ENCODE assay signal across 20 cellular contexts in genomic region chr5:177443144-177443983, GRCh38. TPM values are rescaled to one million over a fixed set of nuclear protein-coding genes. Genes with fewer than 3 reads are reported as not detected.
A peak's percentile ranks its signal among the peaks of the same experiment; 100 is the strongest.
DNase-seq lines count a peak whose midpoint lies in the region; ATAC-seq, FAIRE-seq and TF ChIP-seq lines count a peak whose summit lies in the region.
"Had no signal": no experiment of that assay in that cellular context is flagged by ENCODE, and none has a peak within 500 bp of the region (broad histone marks: within the 10 kb centered on the region; RNA-seq: fewer than 3 reads in every experiment).

No MANE protein-coding gene starts in this region.

- SMC1A ChIA-PET in GM12878 (lab: Charles Lee; ENCODE audit: uncharacterized antibody, unreplicated experiment), result interaction anchor here (2.7 to 7.4 kb wide), 3 partner anchors 12 to 59 kb away, joined by 10 to 105 read pairs (median 73); partner anchors contain the start of gene PFN3

- H3K36me3 ChIP-seq in GM12878 (ENCODE audit: control insufficient read depth in 2 of 2, insufficient read depth in 2 of 2, low read length in 1 of 2) (peaks cover 4 to 12% of the 10 kb centered on the region in 2 experiments; a peak in 3 of 4 replicates), spleen (peaks cover under 1 to 59% (median 45%) of the 10 kb centered on the region in 6 donors), breast epithelium (no peaks in the 10 kb centered on the region)

- peaks cover 8% of the 10 kb centered on the region for H3K79me2 ChIP-seq in GM12878 (ENCODE audit: control insufficient read depth, insufficient read depth, low read length)

- H3K4me3 ChIP-seq in GM12878 (no peak overlapping the region), spleen (no peak overlapping the region), breast epithelium (no peak overlapping the region)
- H3K4me3 ChIP-seq: body of pancreas, esophagus squamous epithelium, stomach had no signal

- TF ChIP-seq EP300 in GM12878 (IDR thresholded peaks at IDR 0.05; ENCODE audit: borderline replicate concordance in 1 of 2, control insufficient read depth in 1 of 2, low read depth in 2 of 2, low read length in 2 of 2), result no peak

- H3K27me3 ChIP-seq in GM12878 (replicated peaks in 1 of 2; ENCODE audit: control insufficient read depth in 2 of 2, insufficient read depth in 2 of 2, low read length in 1 of 2), result no peaks in the 10 kb centered on the region
- H3K27me3 ChIP-seq in spleen (replicated peaks in 1 of 7), result peaks cover 0 to 13% (median 0%) of the 10 kb centered on the region in 7 donors
- peaks cover 0 to 3% of the 10 kb centered on the region in 2 donors for H3K27me3 ChIP-seq in breast epithelium
- H3K27me3 ChIP-seq: body of pancreas had no signal

- H2AFZ ChIP-seq in GM12878 (ENCODE audit: control insufficient read depth, low read depth, low read length), result no peak overlapping the region

- TF ChIP-seq RAD21 in GM12878 (IDR thresholded peaks at IDR 0.05; ENCODE audit: insufficient read depth, low read depth, low read length), result no peak

- WGBS in GM12878 (ENCODE audit: insufficient coverage, insufficient replicate concordance, low lambda C conversion rate, missing lambda C conversion rate), result 90% methylated on average over 15 of the region's 15 CpGs
- WGBS in spleen, 5 donors, result 78 to 91% (median 84%) methylated on average over 13 to 15 of the region's 15 CpGs

- RAD21 ChIA-PET in GM12878 (lab: Charles Lee; ENCODE audit: unreplicated experiment), result interaction anchor here (0.6 to 13.5 kb wide), 6 partner anchors 12 to 125 kb away, joined by 3 to 291 read pairs (median 14); partner anchors contain the start of gene GRK6

- no peak overlapping the region for H3K4me3 Mint-ChIP-seq in activated naive CD4-positive, alpha-beta T cell treated with anti-CD3 and anti-CD28 coated beads, Interleukin-2, amount 10 ng/mL, durations not matched to agents 7 days and 5 days
- H3K4me3 Mint-ChIP-seq in IgD-negative memory B cell, result peak overlapping the region in 1 of 4 donors; percentile 93
- H3K4me3 Mint-ChIP-seq: T-helper 1 cell treated with Interleukin-12 subunit alpha and Interleukin-12 subunit beta and Interleukin-4 antibody, amounts not matched to agents 30 μg/mL and 1 μg/mL, for 36 hours had no signal

- ATAC-seq in GM12878, result no peak
- ATAC-seq in GM18870 (IDR thresholded peaks at IDR 0.05; ENCODE audit: unreplicated experiment), result no peak
- ATAC-seq: body of pancreas had no signal

- TF ChIP-seq POLR2A in GM12878 (IDR thresholded peaks at IDR 0.05; ENCODE audit: low read depth, low read length) (peak; percentile 14), spleen (IDR thresholded peaks at IDR 0.05) (no peak), breast epithelium (IDR thresholded peaks at IDR 0.05) (no peak)

- H3K36me3 Mint-ChIP-seq in activated naive CD4-positive, alpha-beta T cell treated with anti-CD3 and anti-CD28 coated beads, Interleukin-2, amount 10 ng/mL, durations not matched to agents 7 days and 5 days, result peaks cover 38% of the 10 kb centered on the region
- H3K36me3 Mint-ChIP-seq in IgD-negative memory B cell, result peaks cover 7% of the 10 kb centered on the region

- intact Hi-C loops in GM12878 (cut with micrococcal nuclease; ENCODE audit: unreplicated experiment), result no loop called here
- intact Hi-C loops in spleen (cut with DNase I; ENCODE audit: low total_unique reads), result no loop called here
- intact Hi-C loops in breast epithelium (cut with DNase I; ENCODE audit: low total_unique reads), result no loop called here

- FAIRE-seq in GM12878 (lab: Jason Lieb, UNC), result no peak
- FAIRE-seq: small intestine had no signal

- peaks cover 14% of the 10 kb centered on the region for H3K27me3 Mint-ChIP-seq in activated naive CD4-positive, alpha-beta T cell treated with anti-CD3 and anti-CD28 coated beads, Interleukin-2, amount 10 ng/mL, durations not matched to agents 7 days and 5 days
- H3K27me3 Mint-ChIP-seq in IgD-negative memory B cell, result peaks cover 1% of the 10 kb centered on the region

- CTCF ChIA-PET in activated naive CD4-positive, alpha-beta T cell treated with anti-CD3 and anti-CD28 coated beads, Interleukin-2, amount 10 ng/mL, durations not matched to agents 7 days and 5 days (lab: Charles Lee), result interaction anchor here (1.9 to 8.3 kb wide), 5 partner anchors 12 to 54 kb away, joined by 5 to 104 read pairs (median 30); partner anchors contain the start of genes GRK6 and PFN3
- CTCF ChIA-PET in GM12878 (lab: Yijun Ruan, JAX), result interaction anchor here (0.8 to 16.4 kb wide), 7 partner anchors 11 to 58 kb away, joined by 3 to 391 read pairs (median 11); partner anchors contain the start of genes GRK6 and PFN3

- H3K27ac ChIP-seq in GM12878 (ENCODE audit: control insufficient read depth, insufficient read depth) (no peak overlapping the region), spleen (peak overlapping the region in 3 of 8 donors; percentile 6 to 88 (median 86)), breast epithelium (no peak overlapping the region)
- H3K27ac ChIP-seq: body of pancreas, esophagus squamous epithelium, stomach had no signal

- no peaks in the 10 kb centered on the region for H4K20me1 ChIP-seq in GM12878 (ENCODE audit: control insufficient read depth, insufficient read depth)

- no peak for DNase-seq in activated naive CD4-positive, alpha-beta T cell treated with anti-CD3 and anti-CD28 coated beads, Interleukin-2, amount 10 ng/mL, durations not matched to agents 7 days and 5 days
- DNase-seq in activated naive CD4-positive, alpha-beta T cell treated with anti-CD3 and anti-CD28 coated beads, Interleukin-2, amount 50 U/mL, for 16 hours, result no peak
- DNase-seq in GM12878 (ENCODE audit: low read depth, low spot score), result no peak
- peak; percentile 73 for DNase-seq in spleen
- no peak for DNase-seq in ecto neural progenitor cell (ENCODE audit: low spot score)
- DNase-seq in breast epithelium (ENCODE audit: low spot score in 2 of 2), result no peak
- DNase-seq: esophagus squamous epithelium, glutamatergic neuron, NCI-H1436 treated with DMSO at 0.1 percent for 48 hours, NCI-H345, occipital lobe, SHP77, small intestine, stomach had no signal

- no peaks in the 10 kb centered on the region for H3K9me3 Mint-ChIP-seq in activated naive CD4-positive, alpha-beta T cell treated with anti-CD3 and anti-CD28 coated beads, Interleukin-2, amount 10 ng/mL, durations not matched to agents 7 days and 5 days
- no peaks in the 10 kb centered on the region for H3K9me3 Mint-ChIP-seq in IgD-negative memory B cell
- H3K9me3 Mint-ChIP-seq: T-helper 1 cell treated with Interleukin-12 subunit alpha and Interleukin-12 subunit beta and Interleukin-4 antibody, amounts not matched to agents 30 μg/mL and 1 μg/mL, for 36 hours had no signal

- POLR2A ChIA-PET in GM12878 (lab: Charles Lee), result interaction anchor here (1.0 to 13.6 kb wide), 6 partner anchors 11 to 39 kb away, joined by 3 to 358 read pairs (median 12); partner anchors contain the start of genes F12 and GRK6

- TF ChIP-seq CTCF in GM12878 (IDR thresholded peaks at IDR 0.05 in 2 of 3, conservative IDR thresholded peaks at IDR 0.05 in 1 of 3; ENCODE audit: control insufficient read depth in 2 of 3, extremely low read depth in 1 of 3, insufficient read depth in 1 of 3, low read depth in 3 of 3, low read length in 3 of 3), result no peak
- TF ChIP-seq CTCF in spleen (IDR thresholded peaks at IDR 0.05 in 8 of 11, conservative IDR thresholded peaks at IDR 0.05 in 3 of 11), result no peak
- TF ChIP-seq CTCF in breast epithelium (IDR thresholded peaks at IDR 0.05), result no peak

- H3K4me1 Mint-ChIP-seq in activated naive CD4-positive, alpha-beta T cell treated with anti-CD3 and anti-CD28 coated beads, Interleukin-2, amount 10 ng/mL, durations not matched to agents 7 days and 5 days, result peaks cover 72% of the 10 kb centered on the region
- peaks cover 22 to 30% (median 29%) of the 10 kb centered on the region in 3 donors for H3K4me1 Mint-ChIP-seq in IgD-negative memory B cell

- H3K9me3 ChIP-seq in GM12878 (replicated peaks; ENCODE audit: control insufficient read depth, insufficient read depth, low read length) (no peaks in the 10 kb centered on the region), spleen (no peaks in the 10 kb centered on the region), breast epithelium (no peaks in the 10 kb centered on the region)
- H3K9me3 ChIP-seq: body of pancreas, esophagus squamous epithelium, stomach had no signal

- in situ Hi-C loops in GM12878 (cut with MboI), result no loop called here

- H3K9ac ChIP-seq in GM12878 (ENCODE audit: control insufficient read depth, insufficient read depth, low read length), result no peak overlapping the region

- H3K4me1 ChIP-seq in GM12878 (ENCODE audit: control insufficient read depth, insufficient read depth, low read length) (peaks cover 32% of the 10 kb centered on the region), spleen (peaks cover 15 to 98% (median 53%) of the 10 kb centered on the region in 6 donors), breast epithelium (peaks cover 0 to 13% of the 10 kb centered on the region in 2 donors)

- BruUV-seq in GM12878 (replicated peaks; lab: Mats Ljungman, UMichigan), result no TSS peak

- peak overlapping the region; percentile 62 for H3K27ac Mint-ChIP-seq in activated naive CD4-positive, alpha-beta T cell treated with anti-CD3 and anti-CD28 coated beads, Interleukin-2, amount 10 ng/mL, durations not matched to agents 7 days and 5 days
- H3K27ac Mint-ChIP-seq in IgD-negative memory B cell, result peak overlapping the region in 2 of 3 donors; percentile 97 to 99
- H3K27ac Mint-ChIP-seq: T-helper 1 cell treated with Interleukin-12 subunit alpha and Interleukin-12 subunit beta and Interleukin-4 antibody, amounts not matched to agents 30 μg/mL and 1 μg/mL, for 36 hours had no signal

- H3K4me2 ChIP-seq in GM12878 (ENCODE audit: control insufficient read depth, insufficient read depth), result no peak overlapping the region

RNA-seq across cellular contexts. Expression of gene PRR7, which starts 3.2 kb away (rescaled TPM):
- polyA plus RNA-seq in IgD-negative memory B cell (23.1 TPM), GM12878 (2011; rRNA removed) (0.89 and 3.9 TPM in 2 replicates), GM12878 (2014; fragmentation: Illumina TruSeq; extraction: Trizol) (0.09 TPM in 1 of 2 replicates, not detected in the other), GM12878 (2014; fragmentation: Nextera tagmentation; extraction: Ambion mirVana) (not detected), GM12878 (2014; rRNA removed) (18.8 and 21.0 TPM in 2 replicates), GM12878 (2016; fragmentation: Nextera tagmentation; extraction: Ambion mirVana) (1 to 10 TPM; 4.6 TPM), spleen (1 to 10 TPM; 1.7 to 5.7 (median 3.9) TPM)
- total RNA-seq in GM12878 (2013; cell fraction: nucleolus; rRNA removed), result 20.9 and 22.0 TPM in 2 replicates
- total RNA-seq in GM12878 (2014; rRNA removed) (12.0 and 15.3 TPM in 2 replicates), GM12878 (2014; rRNA removed; fragmentation: Illumina TruSeq; extraction: Trizol) (0.40 and 0.60 TPM in 2 replicates), GM12878 (2021) (15.7 and 15.9 TPM in 2 replicates), spleen (1 to 10 TPM in 6 of 7 donors, not detected in 1; 2.6 to 5.3 (median 4.7) TPM), breast epithelium (1 to 10 TPM in 2 of 3 donors, under 1 TPM in 1; 0.48 to 2.0 (median 1.3) TPM)
- polyA plus RNA-seq in GM12878 (2011; ENCODE audit: low read depth), result 0.67 TPM
- 13.3 and 32.6 TPM in 2 replicates for polyA plus RNA-seq in GM12878 (2011; cell fraction: cytosol; rRNA removed)
- polyA plus RNA-seq in GM12878 (2011; cell fraction: nucleus; rRNA removed), result 26.2 and 34.2 TPM in 2 replicates
- 5.0 and 10.6 TPM in 2 replicates for polyA plus RNA-seq in GM12878 (2012)
- 0.44 and 2.4 TPM in 2 replicates for polyA minus RNA-seq in GM12878 (2011; rRNA and poly(A)+ RNA removed)
- polyA minus RNA-seq in GM12878 (2011; cell fraction: cytosol; rRNA and poly(A)+ RNA removed), result 5.6 and 7.6 TPM in 2 replicates
- polyA minus RNA-seq in GM12878 (2011; cell fraction: nucleus; rRNA and poly(A)+ RNA removed), result 6.2 and 11.8 TPM in 2 replicates

RNA-seq across cellular contexts. Expression of gene GRK6, which starts 16.9 kb away (rescaled TPM):
- polyA plus RNA-seq in IgD-negative memory B cell, result 107 TPM
- total RNA-seq in GM12878 (2013; cell fraction: nucleolus; rRNA removed), result 126 and 167 TPM in 2 replicates
- total RNA-seq in GM12878 (2014; rRNA removed), result 82.3 and 90.7 TPM in 2 replicates
- total RNA-seq in GM12878 (2014; rRNA removed; fragmentation: Illumina TruSeq; extraction: Trizol), result 43.6 and 46.7 TPM in 2 replicates
- 118 and 124 TPM in 2 replicates for total RNA-seq in GM12878 (2021)
- 16.1 TPM for polyA plus RNA-seq in GM12878 (2011; ENCODE audit: low read depth)
- 28.1 and 38.1 TPM in 2 replicates for polyA plus RNA-seq in GM12878 (2011; rRNA removed)
- 63.7 and 70.0 TPM in 2 replicates for polyA plus RNA-seq in GM12878 (2011; cell fraction: cytosol; rRNA removed)
- polyA plus RNA-seq in GM12878 (2011; cell fraction: nucleus; rRNA removed), result 103 and 138 TPM in 2 replicates
- polyA plus RNA-seq in GM12878 (2012), result 45.5 and 47.2 TPM in 2 replicates
- 8.6 and 31.1 TPM in 2 replicates for polyA plus RNA-seq in GM12878 (2014; fragmentation: Illumina TruSeq; extraction: Trizol)
- polyA plus RNA-seq in GM12878 (2014; fragmentation: Nextera tagmentation; extraction: Ambion mirVana), result 1 to 10 TPM in 1 of 2 experiments, under 1 TPM in 1; 0.79 to 2.6 TPM
- 78.2 and 85.5 TPM in 2 replicates for polyA plus RNA-seq in GM12878 (2014; rRNA removed)
- polyA plus RNA-seq in GM12878 (2016; fragmentation: Nextera tagmentation; extraction: Ambion mirVana), result 10 to 100 TPM; 13.5 to 45.1 TPM
- 43.4 and 59.9 TPM in 2 replicates for polyA minus RNA-seq in GM12878 (2011; rRNA and poly(A)+ RNA removed)
- polyA minus RNA-seq in GM12878 (2011; cell fraction: cytosol; rRNA and poly(A)+ RNA removed), result 25.1 and 27.3 TPM in 2 replicates
- 71.0 and 116 TPM in 2 replicates for polyA minus RNA-seq in GM12878 (2011; cell fraction: nucleus; rRNA and poly(A)+ RNA removed)
- 100 to 1,000 TPM; 114 to 170 (median 149) TPM for total RNA-seq in spleen
- polyA plus RNA-seq in spleen, result 10 to 100 TPM; 45.7 to 75.9 (median 55.3) TPM
- total RNA-seq in breast epithelium, result 10 to 100 TPM; 21.3 to 25.0 (median 22.1) TPM

RNA-seq across cellular contexts. Expression of gene DBN1, which starts 30.1 kb away (rescaled TPM):
- polyA plus RNA-seq in IgD-negative memory B cell, result 0.54 TPM
- 33.1 and 35.4 TPM in 2 replicates for total RNA-seq in GM12878 (2013; cell fraction: nucleolus; rRNA removed)
- total RNA-seq in GM12878 (2014; rRNA removed), result 36.0 and 42.0 TPM in 2 replicates
- total RNA-seq in GM12878 (2014; rRNA removed; fragmentation: Illumina TruSeq; extraction: Trizol), result 16.8 and 19.2 TPM in 2 replicates
- 75.4 and 81.0 TPM in 2 replicates for total RNA-seq in GM12878 (2021)
- 8.1 TPM for polyA plus RNA-seq in GM12878 (2011; ENCODE audit: low read depth)
- polyA plus RNA-seq in GM12878 (2011; rRNA removed), result 10.0 and 14.1 TPM in 2 replicates
- 12.3 and 18.9 TPM in 2 replicates for polyA plus RNA-seq in GM12878 (2011; cell fraction: cytosol; rRNA removed)
- polyA plus RNA-seq in GM12878 (2011; cell fraction: nucleus; rRNA removed), result 53.4 and 220 TPM in 2 replicates
- 13.9 and 24.5 TPM in 2 replicates for polyA plus RNA-seq in GM12878 (2012)
- 3.2 and 15.9 TPM in 2 replicates for polyA plus RNA-seq in GM12878 (2014; fragmentation: Illumina TruSeq; extraction: Trizol)
- polyA plus RNA-seq in GM12878 (2014; fragmentation: Nextera tagmentation; extraction: Ambion mirVana), result under 1 TPM; 0.18 to 0.62 TPM
- 49.0 and 58.5 TPM in 2 replicates for polyA plus RNA-seq in GM12878 (2014; rRNA removed)
- polyA plus RNA-seq in GM12878 (2016; fragmentation: Nextera tagmentation; extraction: Ambion mirVana), result 10 to 100 TPM; 36.5 to 38.0 TPM
- 12.5 and 16.2 TPM in 2 replicates for polyA minus RNA-seq in GM12878 (2011; rRNA and poly(A)+ RNA removed)
- polyA minus RNA-seq in GM12878 (2011; cell fraction: cytosol; rRNA and poly(A)+ RNA removed), result 13.1 and 13.9 TPM in 2 replicates
- polyA minus RNA-seq in GM12878 (2011; cell fraction: nucleus; rRNA and poly(A)+ RNA removed), result 11.1 and 35.8 TPM in 2 replicates
- total RNA-seq in spleen, result 10 to 100 TPM; 13.0 to 26.5 (median 17.6) TPM
- 10 to 100 TPM in 1 of 3 donors, 1 to 10 TPM in 2; 6.8 to 16.3 (median 7.6) TPM for polyA plus RNA-seq in spleen
- 10 to 100 TPM; 30.7 to 94.6 (median 61.3) TPM for total RNA-seq in breast epithelium

RNA-seq across cellular contexts. Expression of gene F12, which starts 34.0 kb away (rescaled TPM):
- polyA plus RNA-seq in IgD-negative memory B cell, result 0.78 TPM
- total RNA-seq in GM12878 (2013; cell fraction: nucleolus; rRNA removed), result 4.6 and 6.3 TPM in 2 replicates
- total RNA-seq in GM12878 (2014; rRNA removed), result 6.9 and 7.1 TPM in 2 replicates
- total RNA-seq in GM12878 (2014; rRNA removed; fragmentation: Illumina TruSeq; extraction: Trizol), result 0.49 and 0.74 TPM in 2 replicates
- 5.8 and 7.1 TPM in 2 replicates for total RNA-seq in GM12878 (2021)
- polyA plus RNA-seq in GM12878 (2011; ENCODE audit: low read depth), result 2.0 TPM
- polyA plus RNA-seq in GM12878 (2011; rRNA removed), result 2.3 and 5.2 TPM in 2 replicates
- polyA plus RNA-seq in GM12878 (2011; cell fraction: cytosol; rRNA removed), result 6.7 and 11.9 TPM in 2 replicates
- polyA plus RNA-seq in GM12878 (2011; cell fraction: nucleus; rRNA removed), result 14.0 and 14.8 TPM in 2 replicates
- 3.0 and 4.4 TPM in 2 replicates for polyA plus RNA-seq in GM12878 (2012)
- polyA plus RNA-seq in GM12878 (2014; fragmentation: Illumina TruSeq; extraction: Trizol), result 0.25 and 0.82 TPM in 2 replicates
- polyA plus RNA-seq in GM12878 (2014; fragmentation: Nextera tagmentation; extraction: Ambion mirVana), result under 1 TPM; 0.50 to 0.82 TPM
- polyA plus RNA-seq in GM12878 (2014; rRNA removed), result 5.9 and 9.9 TPM in 2 replicates
- polyA plus RNA-seq in GM12878 (2016; fragmentation: Nextera tagmentation; extraction: Ambion mirVana), result 10 to 100 TPM in 1 of 2 experiments, 1 to 10 TPM in 1; 9.7 to 11.3 TPM
- 1.8 and 3.0 TPM in 2 replicates for polyA minus RNA-seq in GM12878 (2011; rRNA and poly(A)+ RNA removed)
- polyA minus RNA-seq in GM12878 (2011; cell fraction: cytosol; rRNA and poly(A)+ RNA removed), result 2.9 and 7.5 TPM in 2 replicates
- polyA minus RNA-seq in GM12878 (2011; cell fraction: nucleus; rRNA and poly(A)+ RNA removed), result 2.9 and 3.5 TPM in 2 replicates
- 1 to 10 TPM in 3 of 7 donors, under 1 TPM in 4; 0.60 to 1.7 (median 0.94) TPM for total RNA-seq in spleen
- 1 to 10 TPM; 1.1 to 2.3 (median 1.3) TPM for polyA plus RNA-seq in spleen
- total RNA-seq in breast epithelium, result 1 to 10 TPM in 2 of 3 donors, under 1 TPM in 1; 0.64 to 2.9 (median 2.6) TPM
- total RNA-seq: mesenteric fat pad had no signal

RNA-seq across cellular contexts. Expression of gene PFN3, which starts 42.9 kb away (rescaled TPM):
- not detected for polyA plus RNA-seq in IgD-negative memory B cell
- 2.1 TPM in 1 of 2 replicates, not detected in the other for total RNA-seq in GM12878 (2013; cell fraction: nucleolus; rRNA removed)
- not detected in 2 replicates for total RNA-seq in GM12878 (2014; rRNA removed)
- not detected in 2 replicates for total RNA-seq in GM12878 (2014; rRNA removed; fragmentation: Illumina TruSeq; extraction: Trizol)
- not detected in 2 replicates for total RNA-seq in GM12878 (2021)
- not detected for polyA plus RNA-seq in GM12878 (2011; ENCODE audit: low read depth)
- polyA plus RNA-seq in GM12878 (2011; rRNA removed), result not detected in 2 replicates
- not detected in 2 replicates for polyA plus RNA-seq in GM12878 (2011; cell fraction: cytosol; rRNA removed)
- not detected in 2 replicates for polyA plus RNA-seq in GM12878 (2011; cell fraction: nucleus; rRNA removed)
- polyA plus RNA-seq in GM12878 (2012), result not detected in 2 replicates
- not detected in 2 replicates for polyA plus RNA-seq in GM12878 (2014; fragmentation: Illumina TruSeq; extraction: Trizol)
- polyA plus RNA-seq in GM12878 (2014; fragmentation: Nextera tagmentation; extraction: Ambion mirVana), result not detected
- not detected in 2 replicates for polyA plus RNA-seq in GM12878 (2014; rRNA removed)
- polyA plus RNA-seq in GM12878 (2016; fragmentation: Nextera tagmentation; extraction: Ambion mirVana), result not detected
- polyA minus RNA-seq in GM12878 (2011; rRNA and poly(A)+ RNA removed), result not detected in 2 replicates
- polyA minus RNA-seq in GM12878 (2011; cell fraction: cytosol; rRNA and poly(A)+ RNA removed), result not detected in 2 replicates
- not detected in 2 replicates for polyA minus RNA-seq in GM12878 (2011; cell fraction: nucleus; rRNA and poly(A)+ RNA removed)
- total RNA-seq in spleen, result not detected
- not detected for polyA plus RNA-seq in spleen
- not detected for total RNA-seq in breast epithelium
- total RNA-seq: body of pancreas, dermis microvascular lymphatic vessel endothelial cell, mesenteric fat pad, occipital lobe, stomach had no signal
- polyA plus RNA-seq: small intestine, stomach had no signal
